In genomic region chr18:12657048-12657848, GRCh38 we compare ENCODE assay signal across 8 cellular contexts. TPM values are rescaled to one million over a fixed set of nuclear protein-coding genes. Genes with fewer than 3 reads are reported as not detected.
DNase-seq lines count a peak whose midpoint lies in the region; ATAC-seq and TF ChIP-seq lines count a peak whose summit lies in the region.

No MANE protein-coding gene starts in this region.

- peaks cover 2% of the 10 kb centered on the region for H3K36me3 Mint-ChIP-seq in IgD-negative memory B cell
- peaks cover 2% of the 10 kb centered on the region for H3K36me3 Mint-ChIP-seq in nephron (ENCODE audit: low read depth)

- H3K27me3 Mint-ChIP-seq in IgD-negative memory B cell (peaks cover 13% of the 10 kb centered on the region), nephron (ENCODE audit: low read depth) (no peaks in the 10 kb centered on the region)

- intact Hi-C loops in uterus (cut with DNase I; ENCODE audit: low total_unique reads) = loop anchor here (5.0 kb wide), 1 partner anchor 265 kb away; no protein-coding TSS in a partner anchor

- DNase-seq in ELR (ENCODE audit: low read depth) (peak; percentile 66), fibroblast of pulmonary artery (ENCODE audit: low read depth) (peak; percentile 49), uterus (peak; percentile 20 to 44)
- DNase-seq in activated T-cell treated with anti-CD3 and anti-CD28 coated beads, Interleukin-2, amount 50 U/mL, for 48 hours = peak; percentile 40 to 61

- H3K4me1 Mint-ChIP-seq in IgD-negative memory B cell (peaks cover 6 to 12% (median 9%) of the 10 kb centered on the region in 3 donors), nephron (peaks cover 40% of the 10 kb centered on the region)

- TF ChIP-seq CTCF in fibroblast of pulmonary artery (IDR thresholded peaks at IDR 0.05; ENCODE audit: low read length, missing control alignments) (no peak), nephron (IDR thresholded peaks at IDR 0.05; ENCODE audit: unreplicated experiment in 3 of 3) (no peak), uterus (IDR thresholded peaks at IDR 0.05) (no peak)

- H3K4me3 Mint-ChIP-seq in IgD-negative memory B cell (peak overlapping the region; percentile 44 to 93 (median 78)), nephron (peak overlapping the region; percentile 82 to 96 (median 90))

- H3K9me3 Mint-ChIP-seq in IgD-negative memory B cell = no peaks in the 10 kb centered on the region
- no peaks in the 10 kb centered on the region for H3K9me3 Mint-ChIP-seq in nephron

- H3K9me3 ChIP-seq in uterus = no peaks in the 10 kb centered on the region

- H3K4me3 ChIP-seq in fibroblast of pulmonary artery (replicated peaks; ENCODE audit: low read depth, low read length) (peak overlapping the region; percentile 73), uterus (peak overlapping the region; percentile 47 to 87)

- no peaks in the 10 kb centered on the region for H3K36me3 ChIP-seq in uterus

- ATAC-seq in GM21526 (IDR thresholded peaks at IDR 0.05; ENCODE audit: low FRiP score, unreplicated experiment) (peak; percentile 44), GM18519 (IDR thresholded peaks at IDR 0.05; ENCODE audit: low FRiP score, unreplicated experiment) (no peak)

- peak overlapping the region; percentile 86 to 98 for H3K27ac ChIP-seq in uterus

- no peaks in the 10 kb centered on the region for H3K27me3 ChIP-seq in uterus

- peak in 1 of 2 donors; percentile 16 for TF ChIP-seq POLR2A in uterus (IDR thresholded peaks at IDR 0.05)

- H3K4me1 ChIP-seq in uterus = no peaks in the 10 kb centered on the region

- H3K27ac Mint-ChIP-seq in IgD-negative memory B cell (no peak overlapping the region), nephron (peak overlapping the region; percentile 81 to 90 (median 90))

RNA-seq across cellular contexts. Expression of gene SPIRE1, which starts 0.7 kb away (rescaled TPM):
- polyA plus RNA-seq in IgD-negative memory B cell = 0.05 TPM
- 10 to 100 TPM; 12.9 to 78.1 (median 27.5) TPM for total RNA-seq in uterus

RNA-seq across cellular contexts. Expression of gene CEP76, which starts 45.3 kb away (rescaled TPM):
- 8.5 TPM for polyA plus RNA-seq in IgD-negative memory B cell
- 10 to 100 TPM in 2 of 4 donors, 1 to 10 TPM in 2; 5.6 to 35.6 (median 11.7) TPM for total RNA-seq in uterus

RNA-seq across cellular contexts. Expression of gene PSMG2, which starts 45.6 kb away (rescaled TPM):
- polyA plus RNA-seq in IgD-negative memory B cell = 95.7 TPM
- total RNA-seq in uterus = 10 to 100 TPM; 62.4 to 70.2 (median 69.0) TPM

Comparison
In these comparisons a context has a peak if more than half of its experiments do, and no peak if none do; other contexts are left out.
1. H3K27ac Mint-ChIP-seq: peak in nephron (3 of 3); none in IgD-negative memory B cell (0 of 3).
2. Peak in every context shown above with its lines, with median percentiles within 50 percentile points of each other: DNase-seq.